8 cellular contexts compared by ENCODE assay signal in genomic region chr3:136819784-136820640, GRCh38.
DNase-seq lines count a peak whose midpoint lies in the region; ATAC-seq lines count a peak whose summit lies in the region.

No MANE protein-coding gene starts in this region.

- peak; percentile 76 for DNase-seq in ELF-1 (ENCODE audit: low read depth, low spot score)
- DNase-seq in NCI-H1105 (lab: John Stamatoyannopoulos, UW) = peak; percentile 69
- DNase-seq in activated CD4-positive, alpha-beta T cell treated with anti-CD3 and anti-CD28 coated beads for 1 hour = peak; percentile 10
- peak; percentile 30 for DNase-seq in dedifferentiated amniotic fluid mesenchymal stem cell (ENCODE audit: extremely low spot score)
- DNase-seq in left kidney (ENCODE audit: low read depth, low spot score) = peak; percentile 83
- DNase-seq in stimulated activated CD4-positive, alpha-beta T cell treated with anti-CD3 and anti-CD28 coated beads, Interleukin-4, amount 100 ng/mL, for 24 hours = peak; percentile 28

- ATAC-seq in HG03460 (IDR thresholded peaks at IDR 0.05; ENCODE audit: unreplicated experiment) (no peak), HG03196 (IDR thresholded peaks at IDR 0.05; ENCODE audit: unreplicated experiment) (no peak)

Comparison
In these comparisons a context has a peak if more than half of its experiments do, and no peak if none do; other contexts are left out.
1. DNase-seq: peak in every context shown above with its lines; median percentile 83 in left kidney; 76 in ELF-1; 69 in NCI-H1105; 30 in dedifferentiated amniotic fluid mesenchymal stem cell; 28 in stimulated activated CD4-positive, alpha-beta T cell treated with anti-CD3 and anti-CD28 coated beads, Interleukin-4, amount 100 ng/mL, for 24 hours; 10 in activated CD4-positive, alpha-beta T cell treated with anti-CD3 and anti-CD28 coated beads for 1 hour.